In the genomic region with DNA sequence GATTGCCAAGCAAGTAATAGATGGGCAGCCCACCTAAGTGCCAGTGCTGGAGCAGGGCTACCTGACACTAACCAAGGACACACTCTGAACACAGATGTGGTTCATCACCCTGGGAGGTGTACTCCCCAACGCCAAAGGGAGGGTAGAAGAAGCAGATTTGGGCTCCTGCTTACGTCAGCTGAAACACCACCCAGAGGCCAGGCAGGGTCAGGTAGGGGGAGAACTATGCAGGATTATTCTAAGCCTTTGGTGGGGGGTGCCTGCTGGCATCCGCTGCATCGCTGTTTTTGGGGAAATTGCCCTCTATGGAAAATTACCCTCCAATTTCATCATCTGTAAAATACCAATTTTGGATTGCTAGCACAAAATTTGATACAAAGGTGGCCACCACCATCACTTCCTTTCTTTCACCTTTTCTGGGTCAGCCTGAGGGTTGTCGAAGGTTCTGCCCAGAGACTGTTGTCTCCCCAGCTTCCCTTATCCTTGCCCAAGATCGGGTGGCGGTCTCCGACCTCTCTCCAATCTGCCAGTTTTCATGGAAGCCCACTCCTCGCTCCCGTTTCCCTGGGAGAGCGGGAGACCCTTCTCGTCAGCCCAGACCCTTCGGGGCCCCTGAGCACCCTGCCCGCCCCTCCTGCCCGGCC, we compare ENCODE assay signal across 7 cellular contexts.
DNase-seq lines count a peak whose midpoint lies in the region; ATAC-seq and FAIRE-seq lines count a peak whose summit lies in the region.

No MANE protein-coding gene starts in this region.

- no peaks in the 10 kb centered on the region for H3K9me3 Mint-ChIP-seq in effector memory CD8-positive, alpha-beta T cell

- peak overlapping the region in 3 of 5 donors; percentile 6 to 65 (median 51) for H3K9ac ChIP-seq in subcutaneous abdominal adipose tissue (ENCODE audit: low read length in 5 of 5)

- peak overlapping the region; percentile 30 to 54 (median 41) for H3K4me3 ChIP-seq in subcutaneous abdominal adipose tissue (ENCODE audit: low read depth in 1 of 5, low read length in 5 of 5)

- no peaks in the 10 kb centered on the region for H3K9me3 ChIP-seq in subcutaneous abdominal adipose tissue (ENCODE audit: control insufficient read depth in 5 of 5, low read length in 5 of 5)

- peak overlapping the region; percentile 88 to 97 for H3K27ac Mint-ChIP-seq in effector memory CD8-positive, alpha-beta T cell

- peaks cover 0 to 36% (median 18%) of the 10 kb centered on the region in 5 donors for H3K4me1 ChIP-seq in subcutaneous abdominal adipose tissue (ENCODE audit: control insufficient read depth in 5 of 5, insufficient read depth in 5 of 5, low read length in 5 of 5)

- no peaks in the 10 kb centered on the region for H3K27me3 ChIP-seq in subcutaneous abdominal adipose tissue (ENCODE audit: control insufficient read depth in 5 of 5, insufficient read depth in 4 of 5, low read length in 5 of 5)

- H3K4me1 Mint-ChIP-seq in effector memory CD8-positive, alpha-beta T cell (ENCODE audit: low read depth in 2 of 2), result peaks cover 64 to 78% of the 10 kb centered on the region in 2 donors

- H3K4me3 Mint-ChIP-seq in effector memory CD8-positive, alpha-beta T cell, result peak overlapping the region; percentile 92 to 94

- peaks cover 46% of the 10 kb centered on the region for H3K36me3 Mint-ChIP-seq in effector memory CD8-positive, alpha-beta T cell (ENCODE audit: insufficient read depth)

- H3K36me3 ChIP-seq in subcutaneous abdominal adipose tissue (ENCODE audit: control insufficient read depth in 5 of 5, insufficient read depth in 5 of 5, low read length in 5 of 5), result no peaks in the 10 kb centered on the region

- peak; percentile 12 for ATAC-seq in GM21528 (IDR thresholded peaks at IDR 0.05; ENCODE audit: low FRiP score, unreplicated experiment)
- ATAC-seq in effector memory CD8-positive, alpha-beta T cell (replicated peaks), result peak; percentile 66

- FAIRE-seq in HTR-8/SVneo (lab: Jason Lieb, UNC), result no peak

- no peaks in the 10 kb centered on the region for H3K27me3 Mint-ChIP-seq in effector memory CD8-positive, alpha-beta T cell

- no peak overlapping the region for H3K27ac ChIP-seq in subcutaneous abdominal adipose tissue (ENCODE audit: low read depth, low read length)

- peak; percentile 29 for DNase-seq in activated CD4-positive, CD25-positive, alpha-beta regulatory T cell treated with anti-CD3 and anti-CD28 coated beads, Interleukin-2, amount 50 U/mL, for 16 hours (ENCODE audit: low read depth, low spot score)
- DNase-seq in effector memory CD8-positive, alpha-beta T cell, result peak; percentile 54 to 58 (median 55)
- DNase-seq in HTR-8/SVneo (ENCODE audit: insufficient read length, low spot score) (no peak), hepatic stellate cell (ENCODE audit: low spot score) (no peak), UCSD-AML1 (lab: John Stamatoyannopoulos, UW; ENCODE audit: unreplicated experiment) (no peak)

Comparison
In these comparisons a context has a peak if more than half of its experiments do, and no peak if none do; other contexts are left out.
1. DNase-seq: peak in activated CD4-positive, CD25-positive, alpha-beta regulatory T cell treated with anti-CD3 and anti-CD28 coated beads, Interleukin-2, amount 50 U/mL, for 16 hours (single experiment) and effector memory CD8-positive, alpha-beta T cell (3 of 3); none in HTR-8/SVneo (single experiment), hepatic stellate cell (single experiment) and UCSD-AML1 (single experiment).